19 cellular contexts compared by ENCODE assay signal in genomic region chr9:85055506-85056202, GRCh38.
DNase-seq lines count a peak whose midpoint lies in the region; ATAC-seq and TF ChIP-seq lines count a peak whose summit lies in the region.
"Had no signal": no experiment of that assay in that cellular context is flagged by ENCODE, and none has a peak within 500 bp of the region (broad histone marks: within the 10 kb centered on the region; RNA-seq: fewer than 3 reads in every experiment).

No MANE protein-coding gene starts in this region.

- no peak for TF ChIP-seq RAD21 in SK-N-SH (IDR thresholded peaks at IDR 0.05; ENCODE audit: low read length)

- H3K9me2 ChIP-seq in SK-N-SH = no peaks in the 10 kb centered on the region

- no peaks in the 10 kb centered on the region for H3K36me3 ChIP-seq in ovary
- no peaks in the 10 kb centered on the region for H3K36me3 ChIP-seq in SK-N-SH (replicated peaks in 1 of 2; ENCODE audit: control insufficient read depth in 1 of 2, insufficient read depth in 2 of 2, low read length in 1 of 2)
- H3K36me3 ChIP-seq: suprapubic skin had no signal

- CTCF ChIA-PET in SK-N-SH (lab: Yijun Ruan, JAX) = no interaction called here

- no peaks in the 10 kb centered on the region for H4K20me1 ChIP-seq in SK-N-SH (ENCODE audit: insufficient read depth)

- no peak for TF ChIP-seq POLR2A in ovary (IDR thresholded peaks at IDR 0.05)

- no peak overlapping the region for H3K4me2 ChIP-seq in SK-N-SH
- H3K4me2 ChIP-seq: PC-9 had no signal

- intact Hi-C loops in ovary (cut with DNase I) = no loop called here

- H3K27me3 ChIP-seq in ovary (no peaks in the 10 kb centered on the region), SK-N-SH (ENCODE audit: insufficient read depth) (no peaks in the 10 kb centered on the region)
- H3K27me3 ChIP-seq: suprapubic skin had no signal

- H3K79me2 ChIP-seq in SK-N-SH (ENCODE audit: insufficient read depth) = no peaks in the 10 kb centered on the region

- TF ChIP-seq CTCF in ovary (IDR thresholded peaks at IDR 0.05) (no peak), SK-N-SH (IDR thresholded peaks at IDR 0.05) (no peak)

- 50 to 59% (median 53%) methylated on average over 2 of the region's 2 CpGs for WGBS in ovary, 3 donors
- WGBS in SK-N-SH (ENCODE audit: low lambda C conversion rate) = 10% methylated on average over 2 of the region's 2 CpGs

- H3K27ac ChIP-seq in ovary (no peak overlapping the region), SK-N-SH (ENCODE audit: low read depth in 2 of 2, low read length in 1 of 2) (no peak overlapping the region)
- H3K27ac ChIP-seq: PC-9, suprapubic skin had no signal

- peak; percentile 76 for ATAC-seq in GM18867 (IDR thresholded peaks at IDR 0.05; ENCODE audit: unreplicated experiment)
- ATAC-seq in GM21515 (IDR thresholded peaks at IDR 0.05; ENCODE audit: unreplicated experiment) = peak; percentile 57
- ATAC-seq in HG02885 (IDR thresholded peaks at IDR 0.05; ENCODE audit: poor library complexity, unreplicated experiment) = peak; percentile 65
- ATAC-seq in HG03565 (IDR thresholded peaks at IDR 0.05; ENCODE audit: unreplicated experiment) = peak; percentile 37
- ATAC-seq: HCT116, natural killer cell had no signal

- H3K4me3 ChIP-seq in ovary = no peak overlapping the region
- H3K4me3 ChIP-seq in SK-N-SH (ENCODE audit: low read depth in 2 of 2, low read length in 1 of 2) = no peak overlapping the region
- H3K4me3 ChIP-seq: lung, PC-9, suprapubic skin had no signal

- POLR2A ChIA-PET in SK-N-SH (lab: Yijun Ruan, JAX) = no interaction called here

- TF ChIP-seq EP300 in ovary (IDR thresholded peaks at IDR 0.05) (no peak), SK-N-SH (IDR thresholded peaks at IDR 0.05; ENCODE audit: borderline replicate concordance in 1 of 2, low read depth in 1 of 2, low read length in 1 of 2) (no peak)

- no peaks in the 10 kb centered on the region for H3F3A ChIP-seq in SK-N-SH (replicated peaks; ENCODE audit: insufficient read depth)

- no peak overlapping the region for H3K9ac ChIP-seq in SK-N-SH

- no peak for DNase-seq in HCEC 1CT
- DNase-seq in ovary = no peak
- no peak for DNase-seq in SK-N-SH
- DNase-seq in T-helper 2 cell = no peak
- DNase-seq: activated naive CD4-positive, alpha-beta T cell treated with anti-CD3 and anti-CD28 coated beads for 36 hours; Calu3; effector memory CD4-positive, alpha-beta T cell; GDM1; natural killer cell; NCI-H1694; PC-9; retina had no signal

- no peak overlapping the region for H2AFZ ChIP-seq in SK-N-SH (ENCODE audit: low read depth)
- H2AFZ ChIP-seq: PC-9 had no signal

- H3K4me1 ChIP-seq in ovary (ENCODE audit: insufficient read depth) (no peaks in the 10 kb centered on the region), SK-N-SH (ENCODE audit: control insufficient read depth in 1 of 2, insufficient read depth in 2 of 2, low read depth in 1 of 2, low read length in 1 of 2) (no peaks in the 10 kb centered on the region)
- H3K4me1 ChIP-seq: suprapubic skin had no signal

- H3K9me3 ChIP-seq in ovary = no peaks in the 10 kb centered on the region
- no peaks in the 10 kb centered on the region for H3K9me3 ChIP-seq in SK-N-SH
- H3K9me3 ChIP-seq: suprapubic skin had no signal

TF ChIP-seq in SK-N-SH, 30 proteins besides CTCF, POLR2A, EP300 and RAD21:
- TF ChIP-seq, protein P1, sequence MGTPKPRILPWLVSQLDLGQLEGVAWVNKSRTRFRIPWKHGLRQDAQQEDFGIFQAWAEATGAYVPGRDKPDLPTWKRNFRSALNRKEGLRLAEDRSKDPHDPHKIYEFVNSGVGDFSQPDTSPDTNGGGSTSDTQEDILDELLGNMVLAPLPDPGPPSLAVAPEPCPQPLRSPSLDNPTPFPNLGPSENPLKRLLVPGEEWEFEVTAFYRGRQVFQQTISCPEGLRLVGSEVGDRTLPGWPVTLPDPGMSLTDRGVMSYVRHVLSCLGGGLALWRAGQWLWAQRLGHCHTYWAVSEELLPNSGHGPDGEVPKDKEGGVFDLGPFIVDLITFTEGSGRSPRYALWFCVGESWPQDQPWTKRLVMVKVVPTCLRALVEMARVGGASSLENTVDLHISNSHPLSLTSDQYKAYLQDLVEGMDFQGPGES (IDR thresholded peaks at IDR 0.05; ENCODE audit: low read depth, low read length) = no peak
- TF ChIP-seq NRF1 (IDR thresholded peaks at IDR 0.05; ENCODE audit: low read depth, low read length) = no peak
- no peak for TF ChIP-seq FOSL2 (IDR thresholded peaks at IDR 0.05; ENCODE audit: borderline replicate concordance, low read depth)
- no peak for TF ChIP-seq GATA2 (CRISPR knock-in tag; IDR thresholded peaks at IDR 0.05)
- no peak for TF ChIP-seq JUND (IDR thresholded peaks at IDR 0.05)
- TF ChIP-seq YY1 (IDR thresholded peaks at IDR 0.05; ENCODE audit: low read depth) = no peak
- no peak for TF ChIP-seq SMC3 (IDR thresholded peaks at IDR 0.05; ENCODE audit: low read depth, low read length)
- TF ChIP-seq SIN3A (IDR thresholded peaks at IDR 0.05; ENCODE audit: borderline replicate concordance, low read depth, low read length) = no peak
- TF ChIP-seq, protein P2, sequence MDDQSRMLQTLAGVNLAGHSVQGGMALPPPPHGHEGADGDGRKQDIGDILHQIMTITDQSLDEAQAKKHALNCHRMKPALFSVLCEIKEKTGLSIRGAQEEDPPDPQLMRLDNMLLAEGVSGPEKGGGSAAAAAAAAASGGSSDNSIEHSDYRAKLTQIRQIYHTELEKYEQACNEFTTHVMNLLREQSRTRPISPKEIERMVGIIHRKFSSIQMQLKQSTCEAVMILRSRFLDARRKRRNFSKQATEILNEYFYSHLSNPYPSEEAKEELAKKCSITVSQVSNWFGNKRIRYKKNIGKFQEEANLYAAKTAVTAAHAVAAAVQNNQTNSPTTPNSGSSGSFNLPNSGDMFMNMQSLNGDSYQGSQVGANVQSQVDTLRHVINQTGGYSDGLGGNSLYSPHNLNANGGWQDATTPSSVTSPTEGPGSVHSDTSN (IDR thresholded peaks at IDR 0.05) = no peak
- TF ChIP-seq POLR2AphosphoS5 (IDR thresholded peaks at IDR 0.05; ENCODE audit: low read depth, low read length) = no peak
- TF ChIP-seq MEF2A (IDR thresholded peaks at IDR 0.05; ENCODE audit: borderline replicate concordance, low read depth) = no peak
- TF ChIP-seq, protein P3, sequence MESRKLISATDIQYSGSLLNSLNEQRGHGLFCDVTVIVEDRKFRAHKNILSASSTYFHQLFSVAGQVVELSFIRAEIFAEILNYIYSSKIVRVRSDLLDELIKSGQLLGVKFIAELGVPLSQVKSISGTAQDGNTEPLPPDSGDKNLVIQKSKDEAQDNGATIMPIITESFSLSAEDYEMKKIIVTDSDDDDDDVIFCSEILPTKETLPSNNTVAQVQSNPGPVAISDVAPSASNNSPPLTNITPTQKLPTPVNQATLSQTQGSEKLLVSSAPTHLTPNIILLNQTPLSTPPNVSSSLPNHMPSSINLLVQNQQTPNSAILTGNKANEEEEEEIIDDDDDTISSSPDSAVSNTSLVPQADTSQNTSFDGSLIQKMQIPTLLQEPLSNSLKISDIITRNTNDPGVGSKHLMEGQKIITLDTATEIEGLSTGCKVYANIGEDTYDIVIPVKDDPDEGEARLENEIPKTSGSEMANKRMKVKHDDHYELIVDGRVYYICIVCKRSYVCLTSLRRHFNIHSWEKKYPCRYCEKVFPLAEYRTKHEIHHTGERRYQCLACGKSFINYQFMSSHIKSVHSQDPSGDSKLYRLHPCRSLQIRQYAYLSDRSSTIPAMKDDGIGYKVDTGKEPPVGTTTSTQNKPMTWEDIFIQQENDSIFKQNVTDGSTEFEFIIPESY (IDR thresholded peaks at IDR 0.05; ENCODE audit: borderline replicate concordance, low read depth) = no peak
- no peak for TF ChIP-seq RFX5 (IDR thresholded peaks at IDR 0.05; ENCODE audit: low read length)
